Comparison of ENCODE assay signal across 1 cellular context in the genomic region with DNA sequence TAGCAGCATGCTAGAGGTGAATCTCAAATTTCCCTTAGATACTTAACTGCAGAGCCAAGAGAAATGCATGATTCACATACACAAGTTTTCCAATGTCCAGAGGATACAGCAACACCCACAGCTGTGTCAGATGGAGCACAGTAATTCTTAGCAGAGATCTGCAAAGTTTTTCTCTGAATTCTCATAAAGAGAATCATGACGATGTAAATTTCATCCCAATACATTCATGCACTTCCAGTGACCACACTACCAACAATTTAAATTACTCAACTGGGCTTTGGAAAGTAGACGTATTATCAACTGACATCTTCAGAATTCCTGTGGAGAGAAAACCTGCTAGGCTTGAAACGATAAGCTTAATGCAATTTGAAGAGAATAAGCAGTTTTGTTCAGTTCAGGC.
TF ChIP-seq lines count a peak whose summit lies in the region.

No MANE protein-coding gene starts in this region.

TF ChIP-seq in HepG2, 621 proteins besides CTCF, POLR2A, EP300 and RAD21 (continued from another document):
- TF ChIP-seq, protein P1, sequence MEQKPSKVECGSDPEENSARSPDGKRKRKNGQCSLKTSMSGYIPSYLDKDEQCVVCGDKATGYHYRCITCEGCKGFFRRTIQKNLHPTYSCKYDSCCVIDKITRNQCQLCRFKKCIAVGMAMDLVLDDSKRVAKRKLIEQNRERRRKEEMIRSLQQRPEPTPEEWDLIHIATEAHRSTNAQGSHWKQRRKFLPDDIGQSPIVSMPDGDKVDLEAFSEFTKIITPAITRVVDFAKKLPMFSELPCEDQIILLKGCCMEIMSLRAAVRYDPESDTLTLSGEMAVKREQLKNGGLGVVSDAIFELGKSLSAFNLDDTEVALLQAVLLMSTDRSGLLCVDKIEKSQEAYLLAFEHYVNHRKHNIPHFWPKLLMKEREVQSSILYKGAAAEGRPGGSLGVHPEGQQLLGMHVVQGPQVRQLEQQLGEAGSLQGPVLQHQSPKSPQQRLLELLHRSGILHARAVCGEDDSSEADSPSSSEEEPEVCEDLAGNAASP (CRISPR knock-in tag; IDR thresholded peaks at IDR 0.05; ENCODE audit: borderline replicate concordance): no peak
- TF ChIP-seq, protein P2, sequence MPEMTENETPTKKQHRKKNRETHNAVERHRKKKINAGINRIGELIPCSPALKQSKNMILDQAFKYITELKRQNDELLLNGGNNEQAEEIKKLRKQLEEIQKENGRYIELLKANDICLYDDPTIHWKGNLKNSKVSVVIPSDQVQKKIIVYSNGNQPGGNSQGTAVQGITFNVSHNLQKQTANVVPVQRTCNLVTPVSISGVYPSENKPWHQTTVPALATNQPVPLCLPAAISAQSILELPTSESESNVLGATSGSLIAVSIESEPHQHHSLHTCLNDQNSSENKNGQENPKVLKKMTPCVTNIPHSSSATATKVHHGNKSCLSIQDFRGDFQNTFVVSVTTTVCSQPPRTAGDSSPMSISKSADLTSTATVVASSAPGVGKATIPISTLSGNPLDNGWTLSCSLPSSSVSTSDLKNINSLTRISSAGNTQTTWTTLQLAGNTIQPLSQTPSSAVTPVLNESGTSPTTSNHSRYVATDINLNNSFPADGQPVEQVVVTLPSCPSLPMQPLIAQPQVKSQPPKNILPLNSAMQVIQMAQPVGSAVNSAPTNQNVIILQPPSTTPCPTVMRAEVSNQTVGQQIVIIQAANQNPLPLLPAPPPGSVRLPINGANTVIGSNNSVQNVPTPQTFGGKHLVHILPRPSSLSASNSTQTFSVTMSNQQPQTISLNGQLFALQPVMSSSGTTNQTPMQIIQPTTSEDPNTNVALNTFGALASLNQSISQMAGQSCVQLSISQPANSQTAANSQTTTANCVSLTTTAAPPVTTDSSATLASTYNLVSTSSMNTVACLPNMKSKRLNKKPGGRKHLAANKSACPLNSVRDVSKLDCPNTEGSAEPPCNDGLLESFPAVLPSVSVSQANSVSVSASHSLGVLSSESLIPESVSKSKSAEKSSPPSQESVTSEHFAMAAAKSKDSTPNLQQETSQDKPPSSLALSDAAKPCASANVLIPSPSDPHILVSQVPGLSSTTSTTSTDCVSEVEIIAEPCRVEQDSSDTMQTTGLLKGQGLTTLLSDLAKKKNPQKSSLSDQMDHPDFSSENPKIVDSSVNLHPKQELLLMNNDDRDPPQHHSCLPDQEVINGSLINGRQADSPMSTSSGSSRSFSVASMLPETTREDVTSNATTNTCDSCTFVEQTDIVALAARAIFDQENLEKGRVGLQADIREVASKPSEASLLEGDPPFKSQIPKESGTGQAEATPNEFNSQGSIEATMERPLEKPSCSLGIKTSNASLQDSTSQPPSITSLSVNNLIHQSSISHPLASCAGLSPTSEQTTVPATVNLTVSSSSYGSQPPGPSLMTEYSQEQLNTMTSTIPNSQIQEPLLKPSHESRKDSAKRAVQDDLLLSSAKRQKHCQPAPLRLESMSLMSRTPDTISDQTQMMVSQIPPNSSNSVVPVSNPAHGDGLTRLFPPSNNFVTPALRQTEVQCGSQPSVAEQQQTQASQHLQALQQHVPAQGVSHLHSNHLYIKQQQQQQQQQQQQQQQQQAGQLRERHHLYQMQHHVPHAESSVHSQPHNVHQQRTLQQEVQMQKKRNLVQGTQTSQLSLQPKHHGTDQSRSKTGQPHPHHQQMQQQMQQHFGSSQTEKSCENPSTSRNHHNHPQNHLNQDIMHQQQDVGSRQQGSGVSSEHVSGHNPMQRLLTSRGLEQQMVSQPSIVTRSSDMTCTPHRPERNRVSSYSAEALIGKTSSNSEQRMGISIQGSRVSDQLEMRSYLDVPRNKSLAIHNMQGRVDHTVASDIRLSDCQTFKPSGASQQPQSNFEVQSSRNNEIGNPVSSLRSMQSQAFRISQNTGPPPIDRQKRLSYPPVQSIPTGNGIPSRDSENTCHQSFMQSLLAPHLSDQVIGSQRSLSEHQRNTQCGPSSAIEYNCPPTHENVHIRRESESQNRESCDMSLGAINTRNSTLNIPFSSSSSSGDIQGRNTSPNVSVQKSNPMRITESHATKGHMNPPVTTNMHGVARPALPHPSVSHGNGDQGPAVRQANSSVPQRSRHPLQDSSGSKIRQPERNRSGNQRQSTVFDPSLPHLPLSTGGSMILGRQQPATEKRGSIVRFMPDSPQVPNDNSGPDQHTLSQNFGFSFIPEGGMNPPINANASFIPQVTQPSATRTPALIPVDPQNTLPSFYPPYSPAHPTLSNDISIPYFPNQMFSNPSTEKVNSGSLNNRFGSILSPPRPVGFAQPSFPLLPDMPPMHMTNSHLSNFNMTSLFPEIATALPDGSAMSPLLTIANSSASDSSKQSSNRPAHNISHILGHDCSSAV (CRISPR knock-in tag; IDR thresholded peaks at IDR 0.05; ENCODE audit: borderline replicate concordance): no peak
- TF ChIP-seq ZBTB8A (CRISPR knock-in tag; IDR thresholded peaks at IDR 0.05; ENCODE audit: borderline replicate concordance, low read depth): no peak
- TF ChIP-seq NBN (conservative IDR thresholded peaks at IDR 0.05): no peak
- TF ChIP-seq, protein P3, sequence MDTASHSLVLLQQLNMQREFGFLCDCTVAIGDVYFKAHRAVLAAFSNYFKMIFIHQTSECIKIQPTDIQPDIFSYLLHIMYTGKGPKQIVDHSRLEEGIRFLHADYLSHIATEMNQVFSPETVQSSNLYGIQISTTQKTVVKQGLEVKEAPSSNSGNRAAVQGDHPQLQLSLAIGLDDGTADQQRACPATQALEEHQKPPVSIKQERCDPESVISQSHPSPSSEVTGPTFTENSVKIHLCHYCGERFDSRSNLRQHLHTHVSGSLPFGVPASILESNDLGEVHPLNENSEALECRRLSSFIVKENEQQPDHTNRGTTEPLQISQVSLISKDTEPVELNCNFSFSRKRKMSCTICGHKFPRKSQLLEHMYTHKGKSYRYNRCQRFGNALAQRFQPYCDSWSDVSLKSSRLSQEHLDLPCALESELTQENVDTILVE (CRISPR knock-in tag; IDR thresholded peaks at IDR 0.05): no peak
- no peak for TF ChIP-seq MEF2D (CRISPR knock-in tag; IDR thresholded peaks at IDR 0.05)
- no peak for TF ChIP-seq ZNF326 (CRISPR knock-in tag; IDR thresholded peaks at IDR 0.05; ENCODE audit: borderline replicate concordance)
